ENCODE assay signal across 9 cellular contexts in the genomic region with DNA sequence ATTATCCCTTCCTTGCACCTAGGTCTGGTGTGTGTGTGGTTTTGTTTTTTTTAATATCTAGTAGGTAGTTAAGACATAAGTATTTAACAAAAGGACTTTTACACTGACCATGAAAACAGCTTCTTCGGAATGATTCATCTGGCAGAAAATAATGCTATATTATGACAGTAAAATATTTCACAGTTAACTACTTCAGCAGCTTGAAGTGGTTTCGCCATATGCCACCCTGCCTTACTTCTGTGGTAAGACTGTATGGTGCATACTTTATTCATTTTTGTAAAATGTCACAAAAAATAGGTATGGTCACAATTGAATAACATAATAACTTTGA. TPM values are rescaled to one million over a fixed set of nuclear protein-coding genes. Genes with fewer than 3 reads are reported as not detected.
DNase-seq lines count a peak whose midpoint lies in the region; ATAC-seq and TF ChIP-seq lines count a peak whose summit lies in the region.
"Had no signal": no experiment of that assay in that cellular context is flagged by ENCODE, and none has a peak within 500 bp of the region (broad histone marks: within the 10 kb centered on the region; RNA-seq: fewer than 3 reads in every experiment).

No MANE protein-coding gene starts in this region.

- no peak overlapping the region for H3K27ac Mint-ChIP-seq in activated CD8-positive, alpha-beta T cell treated with anti-CD3 and anti-CD28 coated beads for 36 hours

- H3K36me3 ChIP-seq in HEK293 (ENCODE audit: control insufficient read depth in 2 of 2, insufficient read depth in 1 of 2, low read length in 2 of 2): no peaks in the 10 kb centered on the region
- no peaks in the 10 kb centered on the region for H3K36me3 ChIP-seq in iPS DF 6.9 (ENCODE audit: control insufficient read depth, insufficient read depth, low read length)
- H3K36me3 ChIP-seq in spleen: no peaks in the 10 kb centered on the region
- H3K36me3 ChIP-seq: neutrophil had no signal

- WGBS in iPS DF 6.9 (ENCODE audit: insufficient coverage, insufficient read length): no CpG with 5 or more reads among the region's 2 CpGs
- 54 to 71% (median 66%) methylated on average over 2 of the region's 2 CpGs for WGBS in spleen, 5 donors

- ATAC-seq in activated CD8-positive, alpha-beta T cell treated with anti-CD3 and anti-CD28 coated beads for 36 hours: no peak

- DNase-seq in activated CD8-positive, alpha-beta T cell treated with anti-CD3 and anti-CD28 coated beads for 36 hours: no peak
- DNase-seq in iPS DF 6.9 (ENCODE audit: low read depth, low spot score): no peak
- DNase-seq in spleen: no peak
- DNase-seq in NCI-H1436 treated with DMSO at 0.1 percent for 48 hours (lab: John Stamatoyannopoulos, UW): no peak
- DNase-seq in stimulated activated CD4-positive, alpha-beta T cell treated with anti-CD3 and anti-CD28 coated beads, Interleukin-2, amount 100 ng/mL, for 24 hours: no peak
- no peak for DNase-seq in HEK293T (ENCODE audit: extremely low spot score)
- DNase-seq in NCI-H748 (lab: John Stamatoyannopoulos, UW; ENCODE audit: unreplicated experiment): no peak

- H3K9me3 ChIP-seq in HEK293 (ENCODE audit: control insufficient read depth, insufficient read depth, low read depth, low read length) (no peaks in the 10 kb centered on the region), iPS DF 6.9 (ENCODE audit: control insufficient read depth, insufficient read depth, low read length) (no peaks in the 10 kb centered on the region), spleen (no peaks in the 10 kb centered on the region)
- H3K9me3 ChIP-seq: neutrophil had no signal

- peak overlapping the region; percentile 91; the same call in 1 of the 2 replicates for H3K27ac ChIP-seq in HEK293 (ENCODE audit: extremely low read depth, low read depth, low read length)
- no peak overlapping the region for H3K27ac ChIP-seq in iPS DF 6.9 (ENCODE audit: low read length)
- H3K27ac ChIP-seq in spleen: peak overlapping the region in 6 of 8 donors; percentile 84 to 91 (median 87)
- H3K27ac ChIP-seq: neutrophil had no signal

- H3K4me3 ChIP-seq in HEK293 (ENCODE audit: low read depth, low read length) (peak overlapping the region; percentile 76), iPS DF 6.9 (ENCODE audit: low read length) (peak overlapping the region; percentile 78; the same call in 1 of the 2 replicates), spleen (peak overlapping the region in 6 of 8 donors; percentile 55 to 81 (median 68))

- no peaks in the 10 kb centered on the region for H3K36me3 Mint-ChIP-seq in activated CD8-positive, alpha-beta T cell treated with anti-CD3 and anti-CD28 coated beads for 36 hours (ENCODE audit: low read depth)

- CTCF ChIA-PET in HEK293 (lab: Yijun Ruan, JAX): interaction anchor here (0.6 to 1.7 kb wide), 4 partner anchors 12 to 1694 kb away, joined by 3 to 7 read pairs (median 4); no protein-coding TSS in a partner anchor
- CTCF ChIA-PET in activated CD8-positive, alpha-beta T cell treated with anti-CD3 and anti-CD28 coated beads for 36 hours (lab: Charles Lee): interaction anchor here (0.9 to 2.0 kb wide), 6 partner anchors 10 to 226 kb away, joined by 3 to 6 read pairs (median 4); no protein-coding TSS in a partner anchor
- CTCF ChIA-PET in HEK293T (lab: Yijun Ruan, JAX): interaction anchor here (1.5 to 1.6 kb wide), 2 partner anchors 8 to 162 kb away, joined by 3 to 4 read pairs; no protein-coding TSS in a partner anchor

- H3K9me3 Mint-ChIP-seq in activated CD8-positive, alpha-beta T cell treated with anti-CD3 and anti-CD28 coated beads for 36 hours: no peaks in the 10 kb centered on the region

- intact Hi-C loops in activated CD8-positive, alpha-beta T cell treated with anti-CD3 and anti-CD28 coated beads for 36 hours (cut with micrococcal nuclease): loop anchor here (5.0 kb wide), 1 partner anchor 136 kb away; no protein-coding TSS in a partner anchor
- intact Hi-C loops in spleen (cut with DNase I; ENCODE audit: low total_unique reads): no loop called here

- POLR2A ChIA-PET in HEK293 (lab: Yijun Ruan, JAX) (interaction anchor here (2.4 kb wide), 1 partner anchor 10 kb away, joined by 11 read pairs; no protein-coding TSS in a partner anchor), HEK293T (lab: Yijun Ruan, JAX) (interaction anchor here (0.7 kb wide), 1 partner anchor 1578 kb away, joined by 4 read pairs; no protein-coding TSS in a partner anchor)
- POLR2A ChIA-PET in activated CD8-positive, alpha-beta T cell treated with anti-CD3 and anti-CD28 coated beads for 36 hours (lab: Charles Lee): no interaction called here

- H3K27me3 ChIP-seq in iPS DF 6.9 (ENCODE audit: control insufficient read depth, insufficient read depth, low read length): no peaks in the 10 kb centered on the region
- H3K27me3 ChIP-seq in spleen (replicated peaks in 1 of 7): peaks cover 0 to 75% (median 24%) of the 10 kb centered on the region in 7 donors

- no peak for TF ChIP-seq POLR2A in spleen (IDR thresholded peaks at IDR 0.05)

- peak overlapping the region; percentile 89 for H3K4me3 Mint-ChIP-seq in activated CD8-positive, alpha-beta T cell treated with anti-CD3 and anti-CD28 coated beads for 36 hours

- no peak for TF ChIP-seq CTCF in HEK293 (tag by site-specific recombination; IDR thresholded peaks at IDR 0.05)
- no peak for TF ChIP-seq CTCF in activated CD8-positive, alpha-beta T cell treated with anti-CD3 and anti-CD28 coated beads for 36 hours (IDR thresholded peaks at IDR 0.05)
- no peak for TF ChIP-seq CTCF in spleen (IDR thresholded peaks at IDR 0.05 in 8 of 11, conservative IDR thresholded peaks at IDR 0.05 in 3 of 11)

- H3K27me3 Mint-ChIP-seq in activated CD8-positive, alpha-beta T cell treated with anti-CD3 and anti-CD28 coated beads for 36 hours: peaks cover 31% of the 10 kb centered on the region

- peaks cover 21% of the 10 kb centered on the region for H3K4me1 ChIP-seq in HEK293 (ENCODE audit: control insufficient read depth, insufficient read depth, low read length)
- H3K4me1 ChIP-seq in iPS DF 6.9 (ENCODE audit: control insufficient read depth, insufficient read depth, low read length): no peaks in the 10 kb centered on the region
- peaks cover 0 to 35% (median 25%) of the 10 kb centered on the region in 6 donors for H3K4me1 ChIP-seq in spleen

- peaks cover 19% of the 10 kb centered on the region for H3K4me1 Mint-ChIP-seq in activated CD8-positive, alpha-beta T cell treated with anti-CD3 and anti-CD28 coated beads for 36 hours (ENCODE audit: low read depth)

TF ChIP-seq in HEK293, 187 proteins besides CTCF, POLR2A, EP300 and RAD21 (continues in another document):
- TF ChIP-seq ZEB2 (tag by site-specific recombination; IDR thresholded peaks at IDR 0.05) (0 out of 2 replicates have a peak, but pooled peaks have one; percentile 0), OSR2 (tag by site-specific recombination; IDR thresholded peaks at IDR 0.05) (peak; percentile 53; the same call in 1 of the 2 replicates)
- TF ChIP-seq, protein P1, sequence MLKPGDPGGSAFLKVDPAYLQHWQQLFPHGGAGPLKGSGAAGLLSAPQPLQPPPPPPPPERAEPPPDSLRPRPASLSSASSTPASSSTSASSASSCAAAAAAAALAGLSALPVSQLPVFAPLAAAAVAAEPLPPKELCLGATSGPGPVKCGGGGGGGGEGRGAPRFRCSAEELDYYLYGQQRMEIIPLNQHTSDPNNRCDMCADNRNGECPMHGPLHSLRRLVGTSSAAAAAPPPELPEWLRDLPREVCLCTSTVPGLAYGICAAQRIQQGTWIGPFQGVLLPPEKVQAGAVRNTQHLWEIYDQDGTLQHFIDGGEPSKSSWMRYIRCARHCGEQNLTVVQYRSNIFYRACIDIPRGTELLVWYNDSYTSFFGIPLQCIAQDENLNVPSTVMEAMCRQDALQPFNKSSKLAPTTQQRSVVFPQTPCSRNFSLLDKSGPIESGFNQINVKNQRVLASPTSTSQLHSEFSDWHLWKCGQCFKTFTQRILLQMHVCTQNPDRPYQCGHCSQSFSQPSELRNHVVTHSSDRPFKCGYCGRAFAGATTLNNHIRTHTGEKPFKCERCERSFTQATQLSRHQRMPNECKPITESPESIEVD (tag by site-specific recombination; IDR thresholded peaks at IDR 0.05): peak; percentile 90

TF ChIP-seq in HEK293T, 16 proteins besides CTCF, POLR2A, EP300 and RAD21:
- TF ChIP-seq FOXK2 (IDR thresholded peaks at IDR 0.05) (no peak), ZNF384 (IDR thresholded peaks at IDR 0.05) (no peak), FOXA1 (IDR thresholded peaks at IDR 0.05) (no peak), SUZ12 (IDR thresholded peaks at IDR 0.05) (no peak), BHLHE40 (IDR thresholded peaks at IDR 0.05; ENCODE audit: borderline replicate concordance) (no peak), HDGF (IDR thresholded peaks at IDR 0.05; ENCODE audit: borderline replicate concordance) (no peak), LEF1 (IDR thresholded peaks at IDR 0.05; ENCODE audit: borderline replicate concordance) (no peak), L3MBTL2 (conservative IDR thresholded peaks at IDR 0.05) (no peak), FOXM1 (IDR thresholded peaks at IDR 0.05; ENCODE audit: borderline replicate concordance) (no peak), CTBP1 (IDR thresholded peaks at IDR 0.05; ENCODE audit: borderline replicate concordance) (no peak), ARNT (IDR thresholded peaks at IDR 0.05) (no peak)

RNA-seq across cellular contexts. Expression of gene PTPRK, which starts 0.9 kb away (rescaled TPM):
- total RNA-seq in activated CD8-positive, alpha-beta T cell treated with anti-CD3 and anti-CD28 coated beads for 36 hours: 1 to 10 TPM; 7.7 to 8.9 TPM
- 10 to 100 TPM; 22.1 to 67.8 (median 41.4) TPM for total RNA-seq in spleen
- polyA plus RNA-seq in spleen: 1 to 10 TPM; 3.3 to 4.4 (median 4.0) TPM
